9 cellular contexts compared by ENCODE assay signal in the genomic region with DNA sequence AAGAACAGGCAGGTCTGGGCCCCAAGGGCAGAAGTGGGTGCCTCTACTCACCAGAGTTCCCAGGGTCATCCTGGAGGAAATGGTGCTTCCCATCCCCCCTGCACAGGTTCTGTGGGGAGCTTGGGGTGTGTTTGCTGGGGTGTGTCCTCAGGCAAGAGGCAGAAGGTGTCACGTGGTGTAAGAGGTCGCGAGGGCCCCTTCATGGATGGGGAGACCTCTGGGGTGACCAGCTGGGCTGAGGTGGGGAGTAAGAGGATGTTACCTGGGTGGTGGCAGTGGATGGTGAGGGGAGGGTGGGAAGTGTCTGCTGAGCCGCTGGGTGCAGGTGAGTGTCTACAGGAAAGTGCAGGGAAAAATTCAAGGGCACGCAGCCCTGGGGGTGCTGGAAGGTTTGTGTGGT. TPM values are rescaled to one million over a fixed set of nuclear protein-coding genes. Genes with fewer than 3 reads are reported as not detected.
DNase-seq lines count a peak whose midpoint lies in the region; ATAC-seq and TF ChIP-seq lines count a peak whose summit lies in the region.
"Not testable (repeated sequence)": the region's sequence is repeated elsewhere in the genome, so short reads cannot be mapped to it uniquely, and the experiment has no call there.
"Had no signal": no experiment of that assay in that cellular context is flagged by ENCODE, and none has a peak within 500 bp of the region (broad histone marks: within the 10 kb centered on the region; RNA-seq: fewer than 3 reads in every experiment).

No MANE protein-coding gene starts in this region.

- H2AK5ac ChIP-seq in mesendoderm (ENCODE audit: low read length): not testable (repeated sequence)

- H3K4me1 Mint-ChIP-seq in CD4-positive, alpha-beta T cell (ENCODE audit: low read depth): peaks cover 27% of the 10 kb centered on the region
- peaks cover 18% of the 10 kb centered on the region for H3K4me1 Mint-ChIP-seq in activated T-helper 17 cell treated with anti-CD3 and anti-CD28 coated beads, Interleukin-2, amount 50 U/mL, for 72 hours
- H3K4me1 Mint-ChIP-seq in endothelial cell (ENCODE audit: unreplicated experiment): peaks cover 33% of the 10 kb centered on the region
- peaks cover 32 to 54% of the 10 kb centered on the region in 2 donors for H3K4me1 Mint-ChIP-seq in stimulated activated naive B cell treated with anti-CD40 and anti-IgM and Interleukin-4, amounts not matched to agents 10 μg/mL and 1 μg/mL and 100 μg/mL, for 72 hours

- not testable (repeated sequence) for H2BK120ac ChIP-seq in mesendoderm (ENCODE audit: low read depth, low read length)

- ATAC-seq in CD4-positive, alpha-beta T cell (ENCODE audit: poor library complexity); RWPE2 (ENCODE audit: low read depth); activated T-helper 17 cell treated with anti-CD3 and anti-CD28 coated beads, Interleukin-2, amount 50 U/mL, for 72 hours (replicated peaks); stimulated activated naive B cell treated with anti-CD40 and anti-IgM and Interleukin-4, amounts not matched to agents 10 μg/mL and 1 μg/mL and 100 μg/mL, for 72 hours (replicated peaks): not testable (repeated sequence)

- H3K79me1 ChIP-seq in mesendoderm (ENCODE audit: low read length): not testable (repeated sequence)

- H3K27ac ChIP-seq in CD4-positive, alpha-beta T cell (ENCODE audit: low read depth, low read length); RWPE2 (ENCODE audit: poor library complexity, severe bottlenecking); mesendoderm (ENCODE audit: low read depth, low read length): not testable (repeated sequence)

- not testable (repeated sequence) for H2BK5ac ChIP-seq in mesendoderm (ENCODE audit: low read length)

- not testable (repeated sequence) for H3K18ac ChIP-seq in mesendoderm (ENCODE audit: low read length)

- H3K27me3 Mint-ChIP-seq in CD4-positive, alpha-beta T cell: peaks cover 82% of the 10 kb centered on the region
- peaks cover 51% of the 10 kb centered on the region for H3K27me3 Mint-ChIP-seq in activated T-helper 17 cell treated with anti-CD3 and anti-CD28 coated beads, Interleukin-2, amount 50 U/mL, for 72 hours
- H3K27me3 Mint-ChIP-seq in endothelial cell (ENCODE audit: unreplicated experiment): peaks cover 27% of the 10 kb centered on the region
- peaks cover 84 to 87% of the 10 kb centered on the region in 2 donors for H3K27me3 Mint-ChIP-seq in stimulated activated naive B cell treated with anti-CD40 and anti-IgM and Interleukin-4, amounts not matched to agents 10 μg/mL and 1 μg/mL and 100 μg/mL, for 72 hours

- not testable (repeated sequence) for H2BK15ac ChIP-seq in mesendoderm (replicated peaks; ENCODE audit: low read depth)

- not testable (repeated sequence) for H3K9me3 ChIP-seq in CD4-positive, alpha-beta T cell (ENCODE audit: control insufficient read depth, low read length); RWPE2 (ENCODE audit: severe bottlenecking)

- H3K79me2 ChIP-seq in mesendoderm (ENCODE audit: control insufficient read depth, insufficient read depth, low read length): not testable (repeated sequence)

- H3K27ac Mint-ChIP-seq in CD4-positive, alpha-beta T cell; activated T-helper 17 cell treated with anti-CD3 and anti-CD28 coated beads, Interleukin-2, amount 50 U/mL, for 72 hours; endothelial cell (ENCODE audit: unreplicated experiment); stimulated activated naive B cell treated with anti-CD40 and anti-IgM and Interleukin-4, amounts not matched to agents 10 μg/mL and 1 μg/mL and 100 μg/mL, for 72 hours: not testable (repeated sequence)

- not testable (repeated sequence) for H3K4me2 ChIP-seq in mesendoderm (ENCODE audit: low read length)

- peak overlapping the region; percentile 26 for H3K4me3 Mint-ChIP-seq in CD4-positive, alpha-beta T cell
- peak overlapping the region; percentile 82 for H3K4me3 Mint-ChIP-seq in activated T-helper 17 cell treated with anti-CD3 and anti-CD28 coated beads, Interleukin-2, amount 50 U/mL, for 72 hours
- peak overlapping the region; percentile 69 for H3K4me3 Mint-ChIP-seq in endothelial cell (ENCODE audit: unreplicated experiment)
- H3K4me3 Mint-ChIP-seq in stimulated activated naive B cell treated with anti-CD40 and anti-IgM and Interleukin-4, amounts not matched to agents 10 μg/mL and 1 μg/mL and 100 μg/mL, for 72 hours: peak overlapping the region; percentile 81 to 83

- not testable (repeated sequence) for H3K9me3 Mint-ChIP-seq in CD4-positive, alpha-beta T cell; activated T-helper 17 cell treated with anti-CD3 and anti-CD28 coated beads, Interleukin-2, amount 50 U/mL, for 72 hours; endothelial cell (ENCODE audit: unreplicated experiment); stimulated activated naive B cell treated with anti-CD40 and anti-IgM and Interleukin-4, amounts not matched to agents 10 μg/mL and 1 μg/mL and 100 μg/mL, for 72 hours

- WGBS in mesendoderm (ENCODE audit: extremely low coverage, insufficient coverage, low lambda C conversion rate): no CpG with 5 or more reads among the region's 5 CpGs

- POLR2A ChIA-PET in CD4-positive, alpha-beta T cell (lab: Charles Lee): not testable (repeated sequence)

- H3K4ac ChIP-seq in mesendoderm (ENCODE audit: low read depth, low read length): not testable (repeated sequence)

- not testable (repeated sequence) for H3K4me1 ChIP-seq in RWPE2 (ENCODE audit: insufficient read depth, poor library complexity, severe bottlenecking); mesendoderm (ENCODE audit: control insufficient read depth, low read depth, low read length)

- H4K8ac ChIP-seq in mesendoderm (ENCODE audit: low read depth, low read length): not testable (repeated sequence)

- H3K36me3 Mint-ChIP-seq in CD4-positive, alpha-beta T cell (ENCODE audit: low read depth); activated T-helper 17 cell treated with anti-CD3 and anti-CD28 coated beads, Interleukin-2, amount 50 U/mL, for 72 hours (ENCODE audit: low read depth); stimulated activated naive B cell treated with anti-CD40 and anti-IgM and Interleukin-4, amounts not matched to agents 10 μg/mL and 1 μg/mL and 100 μg/mL, for 72 hours: not testable (repeated sequence)
- H3K36me3 Mint-ChIP-seq in endothelial cell (ENCODE audit: low read depth, unreplicated experiment): peaks cover 12% of the 10 kb centered on the region

- intact Hi-C loops in CD4-positive, alpha-beta T cell (cut with DNase I, micrococcal nuclease): loop anchor here (10.0 kb wide), 1 partner anchor 197 kb away; no protein-coding TSS in a partner anchor

- not testable (repeated sequence) for H4K5ac ChIP-seq in mesendoderm (ENCODE audit: low read length)

- H3K4me3 ChIP-seq in RWPE2 (ENCODE audit: severe bottlenecking): peak overlapping the region; percentile 38
- not testable (repeated sequence) for H3K4me3 ChIP-seq in mesendoderm (ENCODE audit: low read length)

- peaks cover 61% of the 10 kb centered on the region for H3K27me3 ChIP-seq in CD4-positive, alpha-beta T cell (ENCODE audit: control insufficient read depth, insufficient read depth, low read length)
- not testable (repeated sequence) for H3K27me3 ChIP-seq in RWPE2 (ENCODE audit: insufficient read depth, poor library complexity, severe bottlenecking)
- H3K27me3 ChIP-seq in mesendoderm (ENCODE audit: insufficient read depth, low read length, poor library complexity): peaks cover 33% of the 10 kb centered on the region

- H3K36me3 ChIP-seq in RWPE2 (ENCODE audit: low read depth); mesendoderm (ENCODE audit: control insufficient read depth, insufficient read depth, low read length): not testable (repeated sequence)

- CTCF ChIA-PET in CD4-positive, alpha-beta T cell (lab: Charles Lee): not testable (repeated sequence)

- DNase-seq in CD4-positive, alpha-beta T cell: peak in 1 of 10 experiments; percentile 30
- not testable (repeated sequence) for DNase-seq in RWPE2 (ENCODE audit: low spot score); endothelial cell (ENCODE audit: low spot score); mesendoderm; stimulated activated naive B cell treated with anti-CD40 and anti-IgM and Interleukin-4, amounts not matched to agents 10 μg/mL and 1 μg/mL and 100 μg/mL, for 72 hours

- not testable (repeated sequence) for H3K56ac ChIP-seq in mesendoderm (ENCODE audit: low read length)

- H3K23ac ChIP-seq in mesendoderm (ENCODE audit: low read length): peak overlapping the region; percentile 24

- TF ChIP-seq CTCF in CD4-positive, alpha-beta T cell (IDR thresholded peaks at IDR 0.05); RWPE2 (IDR thresholded peaks at IDR 0.05; ENCODE audit: poor library complexity, severe bottlenecking); endothelial cell (IDR thresholded peaks at IDR 0.05; ENCODE audit: unreplicated experiment): not testable (repeated sequence)

- not testable (repeated sequence) for H3K9ac ChIP-seq in mesendoderm (ENCODE audit: low read length)

RNA-seq across cellular contexts. Expression of gene RAET1G, which starts 0.8 kb away (rescaled TPM):
- total RNA-seq in CD4-positive, alpha-beta T cell: not detected
- total RNA-seq in activated T-helper 17 cell treated with anti-CD3 and anti-CD28 coated beads, Interleukin-2, amount 50 U/mL, for 72 hours: not detected
- total RNA-seq in endothelial cell (ENCODE audit: unreplicated experiment): 3.8 TPM
- polyA plus RNA-seq in mesendoderm (2013, experiment 1 of 2): 0.03 TPM
- polyA plus RNA-seq in mesendoderm (2013, experiment 2 of 2): not detected
- total RNA-seq: activated CD4-positive, alpha-beta T cell treated with anti-CD3 and anti-CD28 coated beads for 36 hours; ascending aorta had no signal

RNA-seq across cellular contexts. Expression of gene ULBP2, which starts 19.7 kb away (rescaled TPM):
- 1 to 10 TPM; 1.8 to 1.9 TPM for total RNA-seq in CD4-positive, alpha-beta T cell
- not detected for total RNA-seq in activated T-helper 17 cell treated with anti-CD3 and anti-CD28 coated beads, Interleukin-2, amount 50 U/mL, for 72 hours
- total RNA-seq in endothelial cell (ENCODE audit: unreplicated experiment): 9.9 TPM
- polyA plus RNA-seq in mesendoderm (2013, experiment 1 of 2): 0.14 TPM
- polyA plus RNA-seq in mesendoderm (2013, experiment 2 of 2): 0.15 TPM
- total RNA-seq: ascending aorta had no signal

RNA-seq across cellular contexts. Expression of gene RAET1E, which starts 24.2 kb away (rescaled TPM):
- total RNA-seq in CD4-positive, alpha-beta T cell: not detected
- total RNA-seq in activated T-helper 17 cell treated with anti-CD3 and anti-CD28 coated beads, Interleukin-2, amount 50 U/mL, for 72 hours: 1 to 10 TPM in 1 of 2 donors, under 1 TPM in 1; 0.99 to 4.9 TPM
- total RNA-seq in endothelial cell (ENCODE audit: unreplicated experiment): 0.28 TPM
- not detected for polyA plus RNA-seq in mesendoderm (2013, experiment 1 of 2)
- not detected for polyA plus RNA-seq in mesendoderm (2013, experiment 2 of 2)
- total RNA-seq: activated CD4-positive, alpha-beta T cell treated with anti-CD3 and anti-CD28 coated beads for 36 hours; ascending aorta; stomach had no signal

RNA-seq across cellular contexts. Expression of gene ULBP1, which starts 41.7 kb away (rescaled TPM):
- total RNA-seq in CD4-positive, alpha-beta T cell: under 1 TPM; 0.08 to 0.14 TPM
- under 1 TPM; 0.35 to 0.48 TPM for total RNA-seq in activated T-helper 17 cell treated with anti-CD3 and anti-CD28 coated beads, Interleukin-2, amount 50 U/mL, for 72 hours
- total RNA-seq in endothelial cell (ENCODE audit: unreplicated experiment): 24.8 TPM
- polyA plus RNA-seq in mesendoderm (2013, experiment 1 of 2): 1.2 TPM
- 1.2 TPM for polyA plus RNA-seq in mesendoderm (2013, experiment 2 of 2)

RNA-seq across cellular contexts. Expression of gene LRP11, which starts 57.9 kb away (rescaled TPM):
- under 1 TPM; 0.75 to 0.99 TPM for total RNA-seq in CD4-positive, alpha-beta T cell
- total RNA-seq in activated T-helper 17 cell treated with anti-CD3 and anti-CD28 coated beads, Interleukin-2, amount 50 U/mL, for 72 hours: 1 to 10 TPM; 6.5 to 9.6 TPM
- 51.7 TPM for total RNA-seq in endothelial cell (ENCODE audit: unreplicated experiment)
- 4.5 TPM for polyA plus RNA-seq in mesendoderm (2013, experiment 1 of 2)
- polyA plus RNA-seq in mesendoderm (2013, experiment 2 of 2): 4.4 TPM

Comparison
In these comparisons a context has a peak if more than half of its experiments do, and no peak if none do; other contexts are left out.
1. H3K4me3 Mint-ChIP-seq: peak in every context shown above with its lines; median percentile 82 in activated T-helper 17 cell treated with anti-CD3 and anti-CD28 coated beads, Interleukin-2, amount 50 U/mL, for 72 hours; 82 in stimulated activated naive B cell treated with anti-CD40 and anti-IgM and Interleukin-4, amounts not matched to agents 10 μg/mL and 1 μg/mL and 100 μg/mL, for 72 hours; 69 in endothelial cell; 26 in CD4-positive, alpha-beta T cell.